ENCODE assay signal across 17 cellular contexts in the genomic region with DNA sequence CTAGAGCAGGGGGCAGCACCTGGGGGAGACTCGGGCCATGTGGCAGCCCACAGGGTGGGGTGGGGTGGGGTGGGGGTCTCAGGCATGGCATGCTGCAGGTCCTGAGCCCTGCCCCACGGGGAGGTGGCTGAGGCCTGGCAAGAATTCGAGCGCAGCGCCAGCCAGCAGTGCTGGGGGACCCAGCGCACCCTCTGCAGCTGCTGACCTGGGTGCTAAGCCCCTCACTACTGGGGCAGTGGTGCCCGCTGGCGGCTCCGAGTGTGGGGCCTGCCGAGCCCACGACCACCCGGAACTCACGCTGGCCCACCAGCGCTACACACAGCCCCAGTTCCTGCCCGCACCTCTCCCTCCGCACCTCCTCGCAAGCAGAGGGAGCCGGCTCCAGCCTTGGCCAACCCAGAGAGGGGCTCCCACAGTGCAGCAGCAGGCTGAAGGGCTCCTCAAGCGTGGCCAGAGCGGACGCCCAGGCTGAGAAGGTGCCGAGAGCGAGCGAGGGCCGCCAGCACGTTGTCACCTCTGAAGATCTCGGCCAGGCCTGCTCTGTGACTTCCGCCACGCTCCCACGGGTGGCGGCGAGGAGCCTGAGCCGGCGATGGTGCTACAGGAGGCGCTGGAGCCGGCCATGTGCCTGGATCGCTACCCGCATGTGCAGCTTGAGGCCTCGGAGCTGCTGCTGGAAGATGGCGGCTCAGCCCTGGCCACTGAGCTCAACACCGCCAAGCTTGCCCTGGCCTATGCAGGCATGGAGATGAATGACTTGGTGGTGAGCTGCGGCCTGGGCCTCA.
DNase-seq lines count a peak whose midpoint lies in the region; ATAC-seq, FAIRE-seq and TF ChIP-seq lines count a peak whose summit lies in the region.
"Had no signal": no experiment of that assay in that cellular context is flagged by ENCODE, and none has a peak within 500 bp of the region (broad histone marks: within the 10 kb centered on the region; RNA-seq: fewer than 3 reads in every experiment).

No MANE protein-coding gene starts in this region.

- no peaks in the 10 kb centered on the region for H3K9me1 ChIP-seq in K562 (ENCODE audit: control insufficient read depth, insufficient read depth, low read length)

- H3K36me3 Mint-ChIP-seq in activated T-helper 1 cell treated with anti-CD3 and anti-CD28 coated beads, Interleukin-12 subunit alpha, Interleukin-12 subunit beta, Interleukin-2, Interleukin-4 antibody, amounts not matched to agents 30 ng/mL and 10 ng/mL and 1 ng/mL, durations not matched to agents 14 hours and 24 hours and 36 hours (ENCODE audit: low read depth) = no peaks in the 10 kb centered on the region
- H3K36me3 Mint-ChIP-seq: CD4-positive, alpha-beta memory T cell had no signal

- no peak for FAIRE-seq in K562 (lab: Jason Lieb, UNC)
- FAIRE-seq: G401.6, GM12892, GM19239, H54 had no signal

- H3K4me2 ChIP-seq in K562 (ENCODE audit: insufficient read depth, low read length) = no peak overlapping the region

- H3K9me3 Mint-ChIP-seq in activated T-helper 1 cell treated with anti-CD3 and anti-CD28 coated beads, Interleukin-12 subunit alpha, Interleukin-12 subunit beta, Interleukin-2, Interleukin-4 antibody, amounts not matched to agents 30 ng/mL and 10 ng/mL and 1 ng/mL, durations not matched to agents 14 hours and 24 hours and 36 hours = peaks cover 5% of the 10 kb centered on the region
- H3K9me3 Mint-ChIP-seq: CD4-positive, alpha-beta memory T cell had no signal

- H3K4me1 Mint-ChIP-seq in activated T-helper 1 cell treated with anti-CD3 and anti-CD28 coated beads, Interleukin-12 subunit alpha, Interleukin-12 subunit beta, Interleukin-2, Interleukin-4 antibody, amounts not matched to agents 30 ng/mL and 10 ng/mL and 1 ng/mL, durations not matched to agents 14 hours and 24 hours and 36 hours (ENCODE audit: low read depth) = peaks cover 12% of the 10 kb centered on the region
- H3K4me1 Mint-ChIP-seq: CD4-positive, alpha-beta memory T cell had no signal

- H3K27ac ChIP-seq in VCaP (peak overlapping the region; percentile 91), K562 (ENCODE audit: extremely low read depth, low read depth, low read length) (no peak overlapping the region), liver (ENCODE audit: low read depth in 1 of 2, low read length in 2 of 2) (no peak overlapping the region)

- no peak overlapping the region for H3K4me3 Mint-ChIP-seq in activated T-helper 1 cell treated with anti-CD3 and anti-CD28 coated beads, Interleukin-12 subunit alpha, Interleukin-12 subunit beta, Interleukin-2, Interleukin-4 antibody, amounts not matched to agents 30 ng/mL and 10 ng/mL and 1 ng/mL, durations not matched to agents 14 hours and 24 hours and 36 hours
- H3K4me3 Mint-ChIP-seq: CD4-positive, alpha-beta memory T cell had no signal

- H3K4me3 ChIP-seq in K562 (no peak overlapping the region), liver (ENCODE audit: low read depth in 1 of 3, low read length in 3 of 3) (peak overlapping the region in 2 of 3 donors; percentile 11 to 26)
- H3K4me3 ChIP-seq: HAP-1 had no signal

- BruUV-seq in K562 (replicated peaks; lab: Mats Ljungman, UMichigan) = no TSS peak

- 4% methylated on average over 40 of the region's 42 CpGs for WGBS in K562 (ENCODE audit: insufficient coverage, low coverage, missing lambda C conversion rate)
- WGBS in liver = 97% methylated on average over 42 of the region's 42 CpGs

- no peaks in the 10 kb centered on the region for H3K36me3 ChIP-seq in K562 (ENCODE audit: control insufficient read depth, insufficient read depth, low read length)
- H3K36me3 ChIP-seq in liver (ENCODE audit: control insufficient read depth in 4 of 4, insufficient read depth in 3 of 4, low read depth in 1 of 4, low read length in 3 of 4) = no peaks in the 10 kb centered on the region
- H3K36me3 ChIP-seq: HAP-1 had no signal

- H3K27me3 ChIP-seq in K562 (ENCODE audit: control insufficient read depth in 2 of 2, insufficient read depth in 2 of 2, low read length in 2 of 2) (peaks cover 13 to 28% of the 10 kb centered on the region in 2 experiments; a peak in 4 of 5 replicates), liver (ENCODE audit: control insufficient read depth in 4 of 4, insufficient read depth in 4 of 4, low read length in 3 of 4) (no peaks in the 10 kb centered on the region)

- no peaks in the 10 kb centered on the region for H3K79me2 ChIP-seq in K562 (ENCODE audit: control insufficient read depth, insufficient read depth, low read length)

- TF ChIP-seq POLR2A in K562 (conservative IDR thresholded peaks at IDR 0.05) = no peak

- no peak overlapping the region for H3K27ac Mint-ChIP-seq in activated T-helper 1 cell treated with anti-CD3 and anti-CD28 coated beads, Interleukin-12 subunit alpha, Interleukin-12 subunit beta, Interleukin-2, Interleukin-4 antibody, amounts not matched to agents 30 ng/mL and 10 ng/mL and 1 ng/mL, durations not matched to agents 14 hours and 24 hours and 36 hours
- H3K27ac Mint-ChIP-seq: CD4-positive, alpha-beta memory T cell had no signal

- CTCF ChIA-PET in K562 (lab: Yijun Ruan, JAX; ENCODE audit: low intra/inter-chr PET ratio) = no interaction called here

- no peak for TF ChIP-seq EP300 in K562 (IDR thresholded peaks at IDR 0.05; ENCODE audit: low read length)

- H4K20me1 ChIP-seq in K562 (replicated peaks; ENCODE audit: control insufficient read depth, insufficient read depth, low read length) = no peaks in the 10 kb centered on the region

- H3K4me1 ChIP-seq in K562 (replicated peaks in 1 of 2; ENCODE audit: control insufficient read depth in 2 of 2, insufficient read depth in 2 of 2, low read length in 2 of 2) = peaks cover 0 to 8% of the 10 kb centered on the region in 2 experiments; a peak in 1 of 5 replicates
- peaks cover 0 to 11% (median 7%) of the 10 kb centered on the region in 4 donors for H3K4me1 ChIP-seq in liver (ENCODE audit: control insufficient read depth in 4 of 4, insufficient read depth in 4 of 4, low read length in 3 of 4)
- H3K4me1 ChIP-seq: HAP-1 had no signal

- H3K9ac ChIP-seq in K562 (ENCODE audit: insufficient read depth in 1 of 2, low read depth in 2 of 2, low read length in 2 of 2) = no peak overlapping the region
- H3K9ac ChIP-seq in liver (ENCODE audit: low read depth in 1 of 2, low read length in 2 of 2) = no peak overlapping the region

- no peak for TF ChIP-seq CTCF in VCaP (conservative IDR thresholded peaks at IDR 0.05)
- TF ChIP-seq CTCF in K562 (IDR thresholded peaks at IDR 0.05 in 2 of 3, conservative IDR thresholded peaks at IDR 0.05 in 1 of 3; ENCODE audit: insufficient read depth in 2 of 3, low read depth in 1 of 3, low read length in 3 of 3) = no peak
- TF ChIP-seq CTCF in liver (IDR thresholded peaks at IDR 0.05; ENCODE audit: low read depth, low read length, missing input control) = no peak

- H3K9me3 ChIP-seq in K562 (replicated peaks; ENCODE audit: control insufficient read depth, insufficient read depth, low read depth, low read length) = peaks cover 3% of the 10 kb centered on the region
- H3K9me3 ChIP-seq in liver (ENCODE audit: control insufficient read depth in 4 of 4, low read length in 3 of 4) = peaks cover 0 to 5% (median 0%) of the 10 kb centered on the region in 4 donors
- H3K9me3 ChIP-seq: HAP-1 had no signal

- H3K27me3 Mint-ChIP-seq in activated T-helper 1 cell treated with anti-CD3 and anti-CD28 coated beads, Interleukin-12 subunit alpha, Interleukin-12 subunit beta, Interleukin-2, Interleukin-4 antibody, amounts not matched to agents 30 ng/mL and 10 ng/mL and 1 ng/mL, durations not matched to agents 14 hours and 24 hours and 36 hours (ENCODE audit: insufficient read depth) = peaks cover 3% of the 10 kb centered on the region
- H3K27me3 Mint-ChIP-seq: CD4-positive, alpha-beta memory T cell had no signal

- DNase-seq in K562 (ENCODE audit: extremely low read depth in 1 of 4, low spot score in 3 of 4) (no peak), GM19238 (ENCODE audit: insufficient read length, low spot score) (no peak)
- DNase-seq in activated T-helper 1 cell treated with anti-CD3 and anti-CD28 coated beads, Interleukin-12 subunit alpha, Interleukin-12 subunit beta, Interleukin-2, Interleukin-4 antibody, amounts not matched to agents 30 ng/mL and 10 ng/mL and 1 ng/mL, durations not matched to agents 14 hours and 24 hours and 36 hours (ENCODE audit: low spot score) = no peak
- DNase-seq: C1 segment of cervical spinal cord; Caco-2; CD4-positive, alpha-beta memory T cell; DMS153; DND-41; GOT3 had no signal

- TF ChIP-seq RAD21 in K562 (CRISPR knock-in tag; conservative IDR thresholded peaks at IDR 0.05 in 1 of 2, IDR thresholded peaks at IDR 0.05 in 1 of 2) (no peak), liver (IDR thresholded peaks at IDR 0.05) (no peak)

- POLR2A ChIA-PET in K562 (lab: Yijun Ruan, JAX) = interaction anchor here (0.6 kb wide), 1 partner anchor 264 kb away, joined by 3 read pairs; no protein-coding TSS in a partner anchor

- no peak overlapping the region for H2AFZ ChIP-seq in K562 (ENCODE audit: low read depth, low read length)

- intact Hi-C loops in K562 (cut with micrococcal nuclease) = no loop called here
- intact Hi-C loops in activated T-helper 1 cell treated with anti-CD3 and anti-CD28 coated beads, Interleukin-12 subunit alpha, Interleukin-12 subunit beta, Interleukin-2, Interleukin-4 antibody, amounts not matched to agents 30 ng/mL and 10 ng/mL and 1 ng/mL, durations not matched to agents 14 hours and 24 hours and 36 hours (cut with micrococcal nuclease) = no loop called here

- ATAC-seq in K562 (no peak), HG02973 (IDR thresholded peaks at IDR 0.05; ENCODE audit: unreplicated experiment) (no peak)

- in situ Hi-C loops in K562 (cut with MboI) = no loop called here

TF ChIP-seq in K562, 482 proteins besides CTCF, POLR2A, EP300 and RAD21 (continues in another document):
- TF ChIP-seq MAZ (CRISPR knock-in tag; conservative IDR thresholded peaks at IDR 0.05 in 1 of 2, IDR thresholded peaks at IDR 0.05 in 1 of 2) = no peak
- TF ChIP-seq HLTF (IDR thresholded peaks at IDR 0.05) = peak; percentile 31; the same call in 1 of the 2 replicates
- 0 out of 2 replicates have a peak, but pooled peaks have one; percentile 26 for TF ChIP-seq ZNF184 (CRISPR knock-in tag; IDR thresholded peaks at IDR 0.05)
